Comparison of ENCODE assay signal across 21 cellular contexts in genomic region chr3:152105446-152105845, GRCh38.
"Had no signal": no experiment of that assay in that cellular context is flagged by ENCODE, and none has a peak within 500 bp of the region (broad histone marks: within the 10 kb centered on the region; RNA-seq: fewer than 3 reads in every experiment).

No MANE protein-coding gene starts in this region.

- H3K4me3 ChIP-seq: colonic mucosa, dorsolateral prefrontal cortex, esophagus squamous epithelium, gastroesophageal sphincter, lung, neural progenitor cell, pancreas, psoas muscle, right atrium auricular region, upper lobe of right lung had no signal

- DNase-seq: activated CD4-positive, alpha-beta T cell treated with anti-CD3 and anti-CD28 coated beads, Interleukin-2, amount 10 ng/mL, durations not matched to agents 7 days and 5 days; activated CD4-positive, CD25-positive, alpha-beta regulatory T cell treated with anti-CD3 and anti-CD28 coated beads, Interleukin-2, amount 50 U/mL, for 72 hours; activated T-cell treated with anti-CD3 and anti-CD28 coated beads, Interleukin-2, amount 50 U/mL, for 1 hour; colonic mucosa; dorsolateral prefrontal cortex; esophagus squamous epithelium; head of caudate nucleus; kidney; naive thymus-derived CD8-positive, alpha-beta T cell; pancreas; psoas muscle; stimulated activated CD4-positive, alpha-beta T cell treated with anti-CD3 and anti-CD28 coated beads, Interleukin-4, amount 100 ng/mL, for 24 hours; stimulated activated naive CD8-positive, alpha-beta T cell treated with anti-CD3 and anti-CD28 coated beads, Interleukin-15, Interleukin-2, amounts not matched to agents 100 U/mL and 50 U/mL, for 24 hours; upper lobe of right lung; WERI-Rb-1 had no signal

- H3K27me3 ChIP-seq: colonic mucosa, dorsolateral prefrontal cortex, esophagus squamous epithelium, gastroesophageal sphincter, neural progenitor cell, pancreas, right atrium auricular region, upper lobe of right lung had no signal

- ATAC-seq: activated naive CD4-positive, alpha-beta T cell treated with anti-CD3 and anti-CD28 coated beads, Interleukin-2, amount 50 U/mL, for 72 hours; gastroesophageal sphincter; left lobe of liver; naive thymus-derived CD8-positive, alpha-beta T cell; pancreas; psoas muscle; stimulated activated naive CD8-positive, alpha-beta T cell treated with anti-CD3 and anti-CD28 coated beads, Interleukin-15, Interleukin-2, amounts not matched to agents 100 U/mL and 50 U/mL, for 24 hours had no signal

- H2AFZ ChIP-seq: neural progenitor cell had no signal

- H3K9me3 ChIP-seq: colonic mucosa, esophagus squamous epithelium, gastroesophageal sphincter, pancreas, psoas muscle, right atrium auricular region, upper lobe of right lung had no signal

- H3K27ac ChIP-seq: colonic mucosa, dorsolateral prefrontal cortex, esophagus squamous epithelium, gastroesophageal sphincter, neural progenitor cell, pancreas, psoas muscle, right atrium auricular region, upper lobe of right lung, WERI-Rb-1 had no signal

- H3K36me3 ChIP-seq: colonic mucosa, esophagus squamous epithelium, gastroesophageal sphincter, neural progenitor cell, pancreas, right atrium auricular region, upper lobe of right lung, WERI-Rb-1 had no signal

- H3K4me1 ChIP-seq: colonic mucosa, esophagus squamous epithelium, neural progenitor cell, pancreas, psoas muscle, right atrium auricular region, upper lobe of right lung had no signal

- H3K4me2 ChIP-seq: neural progenitor cell had no signal
